In the genomic region with DNA sequence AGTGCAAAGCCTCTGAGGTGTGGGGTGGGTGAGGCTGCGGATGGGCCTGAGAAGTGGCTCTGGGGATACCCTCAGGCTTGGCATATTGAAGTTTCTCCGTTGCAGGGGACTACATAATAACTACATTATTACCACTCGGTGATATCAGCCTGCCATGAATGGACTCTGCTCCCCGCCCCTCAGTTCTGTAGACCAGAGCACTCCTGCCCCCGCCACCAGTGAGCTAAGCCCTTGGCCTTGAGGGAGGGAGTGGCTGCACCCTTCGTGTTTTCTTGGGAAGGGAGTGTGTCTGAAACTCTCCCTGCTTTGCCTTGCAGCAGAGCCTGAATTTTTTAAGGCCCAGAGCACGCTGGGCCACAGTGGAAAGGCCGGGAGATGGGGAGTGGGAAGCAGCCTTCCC, we compare ENCODE assay signal across 8 cellular contexts. TPM values are rescaled to one million over a fixed set of nuclear protein-coding genes. Genes with fewer than 3 reads are reported as not detected.
DNase-seq lines count a peak whose midpoint lies in the region; ATAC-seq, FAIRE-seq and TF ChIP-seq lines count a peak whose summit lies in the region.

No MANE protein-coding gene starts in this region.

- DNase-seq in CD4-positive, CD25-positive, alpha-beta regulatory T cell: peak in 1 of 3 donors; percentile 18
- no peak for DNase-seq in NT2/D1 (ENCODE audit: low read depth, low spot score)
- no peak for DNase-seq in coronary artery (ENCODE audit: low spot score)
- no peak for DNase-seq in nephron progenitor cell
- DNase-seq in GM12892 (ENCODE audit: insufficient read length): no peak
- DNase-seq in NCI-H1105 treated with DMSO at 0.1 percent for 48 hours (lab: John Stamatoyannopoulos, UW): no peak
- no peak for DNase-seq in NK-92 (lab: John Stamatoyannopoulos, UW; ENCODE audit: unreplicated experiment)

- H3K4me3 ChIP-seq in CD4-positive, CD25-positive, alpha-beta regulatory T cell (ENCODE audit: low read depth, low read length): peak overlapping the region; percentile 91
- H3K4me3 ChIP-seq in NT2/D1 (ENCODE audit: insufficient read length, low read depth): peak overlapping the region; percentile 92
- H3K4me3 ChIP-seq in coronary artery: peak overlapping the region; percentile 76

- H3K9me3 ChIP-seq in CD4-positive, CD25-positive, alpha-beta regulatory T cell (ENCODE audit: control insufficient read depth in 2 of 2, low read length in 2 of 2): no peaks in the 10 kb centered on the region
- no peaks in the 10 kb centered on the region for H3K9me3 ChIP-seq in NT2/D1 (ENCODE audit: insufficient read depth, low read length)

- ATAC-seq in CD4-positive, CD25-positive, alpha-beta regulatory T cell (ENCODE audit: low read depth in 2 of 2): no peak
- no peak for ATAC-seq in HG03175 (IDR thresholded peaks at IDR 0.05; ENCODE audit: unreplicated experiment)

- H3K4me1 Mint-ChIP-seq in CD4-positive, CD25-positive, alpha-beta regulatory T cell: peaks cover 21 to 67% (median 48%) of the 10 kb centered on the region in 4 donors
- H3K4me1 Mint-ChIP-seq in nephron progenitor cell: peaks cover 68% of the 10 kb centered on the region

- FAIRE-seq in GM12892 (lab: Jason Lieb, UNC): no peak

- TF ChIP-seq POLR2A in GM12892 (IDR thresholded peaks at IDR 0.05; ENCODE audit: low read depth, low read length): no peak; the same call in 1 of the 2 replicates

- peaks cover 12% of the 10 kb centered on the region for H3K36me3 Mint-ChIP-seq in CD4-positive, CD25-positive, alpha-beta regulatory T cell
- peaks cover 10% of the 10 kb centered on the region for H3K36me3 Mint-ChIP-seq in nephron progenitor cell (ENCODE audit: low read depth)

- no peaks in the 10 kb centered on the region for H3K27me3 Mint-ChIP-seq in CD4-positive, CD25-positive, alpha-beta regulatory T cell
- H3K27me3 Mint-ChIP-seq in nephron progenitor cell (ENCODE audit: low read depth, poor library complexity): no peaks in the 10 kb centered on the region

- peaks cover 9% of the 10 kb centered on the region for H3K36me3 ChIP-seq in CD4-positive, CD25-positive, alpha-beta regulatory T cell (ENCODE audit: control insufficient read depth, insufficient read depth, low read length)
- peaks cover 28% of the 10 kb centered on the region for H3K36me3 ChIP-seq in NT2/D1 (ENCODE audit: insufficient read depth, insufficient read length, low read length)

- H3K4me1 ChIP-seq in CD4-positive, CD25-positive, alpha-beta regulatory T cell (ENCODE audit: control insufficient read depth, insufficient read depth, low read length, poor library complexity, severe bottlenecking): peaks cover 71% of the 10 kb centered on the region
- peaks cover 16% of the 10 kb centered on the region for H3K4me1 ChIP-seq in NT2/D1 (ENCODE audit: insufficient read depth, insufficient read length)

- H3K9me3 Mint-ChIP-seq in CD4-positive, CD25-positive, alpha-beta regulatory T cell: no peaks in the 10 kb centered on the region
- no peaks in the 10 kb centered on the region for H3K9me3 Mint-ChIP-seq in nephron progenitor cell

- H3K27me3 ChIP-seq in CD4-positive, CD25-positive, alpha-beta regulatory T cell (ENCODE audit: control insufficient read depth, insufficient read depth, low read length): no peaks in the 10 kb centered on the region
- no peaks in the 10 kb centered on the region for H3K27me3 ChIP-seq in NT2/D1 (ENCODE audit: insufficient read depth, insufficient read length)

- TF ChIP-seq CTCF in coronary artery (IDR thresholded peaks at IDR 0.05) (no peak), nephron progenitor cell (IDR thresholded peaks at IDR 0.05) (no peak)

- peak overlapping the region; percentile 94 for H3K27ac ChIP-seq in CD4-positive, CD25-positive, alpha-beta regulatory T cell (ENCODE audit: insufficient read depth, low read length, poor library complexity, severe bottlenecking)
- H3K27ac ChIP-seq in coronary artery: peak overlapping the region in 1 of 2 donors; percentile 96

- peak overlapping the region; percentile 97 for H3K9ac ChIP-seq in NT2/D1 (ENCODE audit: insufficient read length, low read depth)

- peak overlapping the region; percentile 95 to 100 (median 97) for H3K4me3 Mint-ChIP-seq in CD4-positive, CD25-positive, alpha-beta regulatory T cell
- H3K4me3 Mint-ChIP-seq in nephron progenitor cell: peak overlapping the region; percentile 86

- H3K27ac Mint-ChIP-seq in CD4-positive, CD25-positive, alpha-beta regulatory T cell: peak overlapping the region; percentile 92 to 97 (median 97)
- H3K27ac Mint-ChIP-seq in nephron progenitor cell: peak overlapping the region; percentile 86

RNA-seq across cellular contexts. Expression of a gene that starts 1.7 kb away (rescaled TPM):
- total RNA-seq in CD4-positive, CD25-positive, alpha-beta regulatory T cell: 53.5 TPM
- 100 to 1,000 TPM; 142 to 181 (median 173) TPM for polyA plus RNA-seq in CD4-positive, CD25-positive, alpha-beta regulatory T cell
- 9.5 TPM for polyA plus RNA-seq in GM12892 (2012; ENCODE audit: missing spikeins)

RNA-seq across cellular contexts. Expression of a gene that starts 41.4 kb away (rescaled TPM):
- 5.6 TPM for total RNA-seq in CD4-positive, CD25-positive, alpha-beta regulatory T cell
- polyA plus RNA-seq in CD4-positive, CD25-positive, alpha-beta regulatory T cell: 1 to 10 TPM; 2.3 to 7.3 (median 4.9) TPM
- polyA plus RNA-seq in GM12892 (2012; ENCODE audit: missing spikeins): 0.36 TPM

RNA-seq across cellular contexts. Expression of a gene that starts 47.2 kb away (rescaled TPM):
- total RNA-seq in CD4-positive, CD25-positive, alpha-beta regulatory T cell: 128 TPM
- 10 to 100 TPM in 3 of 4 donors, 1 to 10 TPM in 1; 9.4 to 12.2 (median 11.0) TPM for polyA plus RNA-seq in CD4-positive, CD25-positive, alpha-beta regulatory T cell
- 76.6 TPM for polyA plus RNA-seq in GM12892 (2012; ENCODE audit: missing spikeins)
